ENCODE assay signal across 21 cellular contexts in genomic region chr9:30799527-30800101, GRCh38.
DNase-seq lines count a peak whose midpoint lies in the region; ATAC-seq, FAIRE-seq and TF ChIP-seq lines count a peak whose summit lies in the region.
"Had no signal": no experiment of that assay in that cellular context is flagged by ENCODE, and none has a peak within 500 bp of the region (broad histone marks: within the 10 kb centered on the region; RNA-seq: fewer than 3 reads in every experiment).

No MANE protein-coding gene starts in this region.

- no peak overlapping the region for H3K56ac ChIP-seq in mesendoderm (ENCODE audit: low read length)

- H3K79me2 ChIP-seq in mesendoderm (ENCODE audit: control insufficient read depth, insufficient read depth, low read length) = no peaks in the 10 kb centered on the region
- H3K79me2 ChIP-seq in MM.1S (ENCODE audit: low read length) = no peaks in the 10 kb centered on the region

- no peaks in the 10 kb centered on the region for H3K27me3 ChIP-seq in endodermal cell (ENCODE audit: control insufficient read depth, insufficient read depth, low read length, poor library complexity, severe bottlenecking)
- H3K27me3 ChIP-seq in mesendoderm (ENCODE audit: insufficient read depth, low read length, poor library complexity) = no peaks in the 10 kb centered on the region
- H3K27me3 ChIP-seq in spleen (replicated peaks in 1 of 7) = no peaks in the 10 kb centered on the region
- H3K27me3 ChIP-seq in MM.1S (replicated peaks; ENCODE audit: insufficient read depth, low read length) = no peaks in the 10 kb centered on the region

- no peaks in the 10 kb centered on the region for H3K36me3 Mint-ChIP-seq in endodermal cell (ENCODE audit: low read depth)
- H3K36me3 Mint-ChIP-seq: CD4-positive, alpha-beta memory T cell had no signal

- no peak overlapping the region for H3K4ac ChIP-seq in mesendoderm (ENCODE audit: low read depth, low read length)

- DNase-seq in endodermal cell (no peak), kidney (peak; percentile 58), mesendoderm (peak; percentile 6), spleen (peak; percentile 54), MM.1S (no peak), HuH-7.5 (ENCODE audit: low spot score) (no peak)
- DNase-seq: C1 segment of cervical spinal cord; Calu3; CD4-positive, alpha-beta memory T cell; COR-L47; DMS53; DMS79 treated with DMSO at 0.1 percent for 48 hours; GF-D8; GOT3; HFFc6 had no signal

- no peak overlapping the region for H2AK5ac ChIP-seq in mesendoderm (ENCODE audit: low read length)

- peak; percentile 28 for TF ChIP-seq CTCF in endodermal cell (conservative IDR thresholded peaks at IDR 0.05)
- TF ChIP-seq CTCF in kidney (IDR thresholded peaks at IDR 0.05; ENCODE audit: borderline replicate concordance, extremely low read depth, insufficient read depth) = no peak
- TF ChIP-seq CTCF in spleen (IDR thresholded peaks at IDR 0.05 in 8 of 11, conservative IDR thresholded peaks at IDR 0.05 in 3 of 11) = no peak
- no peak for TF ChIP-seq CTCF in MM.1S (IDR thresholded peaks at IDR 0.05; ENCODE audit: low read length)

- H3K4me2 ChIP-seq in mesendoderm (ENCODE audit: low read length) = no peak overlapping the region
- no peak overlapping the region for H3K4me2 ChIP-seq in MM.1S (ENCODE audit: low read depth, low read length)

- H3K27ac ChIP-seq in endodermal cell (ENCODE audit: low read depth, low read length) (no peak overlapping the region), kidney (ENCODE audit: low read depth in 2 of 2, low read length in 2 of 2) (no peak overlapping the region), mesendoderm (ENCODE audit: low read depth, low read length) (no peak overlapping the region), spleen (no peak overlapping the region), MM.1S (ENCODE audit: low read length) (no peak overlapping the region)

- no peak overlapping the region for H2BK120ac ChIP-seq in mesendoderm (ENCODE audit: low read depth, low read length)

- H3K9me3 Mint-ChIP-seq in endodermal cell = no peaks in the 10 kb centered on the region

- ATAC-seq in HG02852 (IDR thresholded peaks at IDR 0.05; ENCODE audit: unreplicated experiment) (no peak), HG03095 (IDR thresholded peaks at IDR 0.05; ENCODE audit: unreplicated experiment) (no peak)

- no peak for FAIRE-seq in kidney (lab: Jason Lieb, UNC)
- FAIRE-seq: GM12891, GM18507, H54 had no signal

- intact Hi-C loops in kidney (cut with DNase I) (no loop called here), spleen (cut with DNase I; ENCODE audit: low total_unique reads) (no loop called here)

- no peak overlapping the region for H2BK15ac ChIP-seq in mesendoderm (replicated peaks; ENCODE audit: low read depth)

- H2AFZ ChIP-seq in MM.1S (ENCODE audit: low read length) = no peak overlapping the region

- no peak overlapping the region for H4K8ac ChIP-seq in mesendoderm (ENCODE audit: low read depth, low read length)

- no peak overlapping the region for H3K23ac ChIP-seq in mesendoderm (ENCODE audit: low read length)

- WGBS in endodermal cell (ENCODE audit: insufficient coverage in 1 of 2, insufficient read length in 1 of 2), 2 experiments = 87 to 91% methylated on average over 17 to 21 of the region's 21 CpGs
- WGBS in mesendoderm (ENCODE audit: extremely low coverage, insufficient coverage, low lambda C conversion rate) = no CpG with 5 or more reads among the region's 21 CpGs
- 88 to 95% (median 91%) methylated on average over 19 to 21 of the region's 21 CpGs for WGBS in spleen, 5 donors

- H3K36me3 ChIP-seq in endodermal cell (ENCODE audit: control insufficient read depth, insufficient read depth, low read length) (no peaks in the 10 kb centered on the region), kidney (ENCODE audit: control insufficient read depth in 1 of 2, insufficient read depth in 2 of 2, low read length in 2 of 2) (no peaks in the 10 kb centered on the region), mesendoderm (ENCODE audit: control insufficient read depth, insufficient read depth, low read length) (no peaks in the 10 kb centered on the region), spleen (no peaks in the 10 kb centered on the region), MM.1S (replicated peaks; ENCODE audit: insufficient read depth, low read length) (no peaks in the 10 kb centered on the region)
- H3K36me3 ChIP-seq: HAP-1 had no signal

- H3K4me3 Mint-ChIP-seq in endodermal cell = no peak overlapping the region
- H3K4me3 Mint-ChIP-seq: CD4-positive, alpha-beta memory T cell; HFFc6 had no signal

- no peaks in the 10 kb centered on the region for H3K9me2 ChIP-seq in MM.1S (replicated peaks; ENCODE audit: insufficient read depth, low read length)

- H3K79me1 ChIP-seq in mesendoderm (ENCODE audit: low read length) = no peaks in the 10 kb centered on the region

- no peak overlapping the region for H3K27ac Mint-ChIP-seq in endodermal cell
- H3K27ac Mint-ChIP-seq: CD4-positive, alpha-beta memory T cell; HFFc6 had no signal

- no peaks in the 10 kb centered on the region for H3F3A ChIP-seq in MM.1S (ENCODE audit: insufficient read depth, low read length)

- H3K4me1 ChIP-seq in endodermal cell (ENCODE audit: control insufficient read depth, insufficient read depth, low read length) (no peaks in the 10 kb centered on the region), kidney (ENCODE audit: control insufficient read depth in 1 of 2, insufficient read depth in 1 of 2, low read depth in 1 of 2, low read length in 2 of 2) (no peaks in the 10 kb centered on the region), mesendoderm (ENCODE audit: control insufficient read depth, low read depth, low read length) (no peaks in the 10 kb centered on the region), spleen (no peaks in the 10 kb centered on the region), MM.1S (ENCODE audit: low read length) (no peaks in the 10 kb centered on the region)
- H3K4me1 ChIP-seq: HAP-1 had no signal

- H4K20me1 ChIP-seq in MM.1S (ENCODE audit: insufficient read depth, low read length) = no peaks in the 10 kb centered on the region

- no peaks in the 10 kb centered on the region for H3K27me3 Mint-ChIP-seq in endodermal cell (ENCODE audit: insufficient read depth)
- H3K27me3 Mint-ChIP-seq: CD4-positive, alpha-beta memory T cell had no signal

- H3K18ac ChIP-seq in mesendoderm (ENCODE audit: low read length) = no peak overlapping the region

- no peaks in the 10 kb centered on the region for H3K9me3 ChIP-seq in endodermal cell (ENCODE audit: control insufficient read depth, low read length)
- no peaks in the 10 kb centered on the region for H3K9me3 ChIP-seq in kidney (ENCODE audit: control insufficient read depth in 1 of 2, low read length in 2 of 2)
- peaks cover 0 to 18% (median 0%) of the 10 kb centered on the region in 8 donors for H3K9me3 ChIP-seq in spleen
- no peaks in the 10 kb centered on the region for H3K9me3 ChIP-seq in MM.1S (replicated peaks; ENCODE audit: insufficient read depth, low read length)
- H3K9me3 ChIP-seq: HAP-1 had no signal

- H3K4me1 Mint-ChIP-seq in endodermal cell = peaks cover 1% of the 10 kb centered on the region
- H3K4me1 Mint-ChIP-seq: CD4-positive, alpha-beta memory T cell had no signal

- H2BK5ac ChIP-seq in mesendoderm (ENCODE audit: low read length) = no peak overlapping the region

- no peak for TF ChIP-seq POLR2A in spleen (IDR thresholded peaks at IDR 0.05)

- H4K5ac ChIP-seq in mesendoderm (ENCODE audit: low read length) = no peak overlapping the region

- H3K4me3 ChIP-seq in endodermal cell (ENCODE audit: low read length) (no peak overlapping the region), kidney (ENCODE audit: low read length in 2 of 2) (no peak overlapping the region), mesendoderm (ENCODE audit: low read length) (no peak overlapping the region), spleen (no peak overlapping the region), MM.1S (ENCODE audit: low read length) (no peak overlapping the region)
- H3K4me3 ChIP-seq: HAP-1 had no signal

- H3K9ac ChIP-seq in endodermal cell (ENCODE audit: extremely low read depth, low read length, poor library complexity, severe bottlenecking) (no peak overlapping the region), kidney (ENCODE audit: low read length in 2 of 2) (no peak overlapping the region), mesendoderm (ENCODE audit: low read length) (no peak overlapping the region), MM.1S (ENCODE audit: low read length) (no peak overlapping the region)

Comparison
In these comparisons a context has a peak if more than half of its experiments do, and no peak if none do; other contexts are left out.
1. DNase-seq: peak in kidney (single experiment), mesendoderm (single experiment) and spleen (single experiment); none in endodermal cell (single experiment), MM.1S (single experiment) and HuH-7.5 (single experiment).